ENCODE assay signal across 8 cellular contexts in the genomic region with DNA sequence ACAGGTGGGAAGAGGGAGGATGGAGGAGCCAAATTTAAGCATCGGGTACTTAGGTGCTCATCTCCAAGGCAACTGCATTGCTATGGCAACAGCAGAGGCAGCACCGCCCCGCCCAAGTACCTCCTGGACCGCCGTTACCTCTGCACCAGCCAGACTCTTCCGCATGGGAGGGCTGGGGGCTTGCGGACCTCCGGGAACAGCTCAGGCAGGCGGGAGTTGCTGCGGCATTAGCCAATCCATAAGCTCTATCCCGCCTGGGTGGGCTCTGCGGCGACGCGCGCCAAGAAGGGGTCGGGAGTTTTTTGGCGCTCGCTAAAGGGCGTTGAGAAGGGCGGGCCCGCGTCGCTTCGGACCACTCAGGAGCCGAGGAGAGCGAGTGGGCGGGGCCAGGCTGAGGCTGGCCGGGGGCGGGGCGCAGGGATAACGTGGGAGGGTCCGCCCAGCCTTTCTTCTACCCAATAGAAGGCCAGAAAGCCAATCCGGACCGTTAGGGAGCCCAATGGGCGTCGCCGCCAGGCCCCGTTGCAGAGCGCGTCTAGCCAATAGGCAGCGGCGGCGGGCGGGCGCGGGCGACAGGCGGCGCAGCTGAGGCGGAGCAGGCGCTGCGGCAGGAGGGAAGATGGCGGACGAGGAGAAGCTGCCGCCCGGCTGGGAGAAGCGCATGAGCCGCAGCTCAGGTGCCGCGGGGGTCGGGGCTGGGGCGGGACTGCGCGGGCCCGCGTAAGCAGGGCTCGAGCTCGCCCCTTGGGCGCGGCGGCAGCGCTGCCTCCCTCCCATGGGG. TPM values are rescaled to one million over a fixed set of nuclear protein-coding genes. Genes with fewer than 3 reads are reported as not detected.
A peak's percentile ranks its signal among the peaks of the same experiment; 100 is the strongest.
DNase-seq lines count a peak whose midpoint lies in the region; ATAC-seq and TF ChIP-seq lines count a peak whose summit lies in the region.

A gene (plus strand): TSS at position 593 of the 781 bp plus-strand sequence. CDS start 27 bp downstream, at position 620.

- TF ChIP-seq CTCF in dorsolateral prefrontal cortex (IDR thresholded peaks at IDR 0.05 in 54 of 56, conservative IDR thresholded peaks at IDR 0.05 in 2 of 56; ENCODE audit: low read depth in 1 of 56, partially characterized antibody in 56 of 56) (peak; percentile 32 to 90 (median 74)), right lobe of liver (IDR thresholded peaks at IDR 0.05) (peak; percentile 44 to 82 (median 78))

- peaks cover 10 to 34% (median 19%) of the 10 kb centered on the region in 4 donors for H3K4me1 Mint-ChIP-seq in CD4-positive, alpha-beta memory T cell
- peaks cover 23% of the 10 kb centered on the region for H3K4me1 Mint-ChIP-seq in activated CD4-positive, alpha-beta memory T cell treated with anti-CD3 and anti-CD28 coated beads for 36 hours (ENCODE audit: low read depth)

- H3K27me3 ChIP-seq in CD4-positive, alpha-beta memory T cell (ENCODE audit: insufficient read depth, low read length): no peaks in the 10 kb centered on the region
- H3K27me3 ChIP-seq in dorsolateral prefrontal cortex: no peaks in the 10 kb centered on the region
- no peaks in the 10 kb centered on the region for H3K27me3 ChIP-seq in right lobe of liver

- POLR2A ChIA-PET in CD4-positive, alpha-beta memory T cell (lab: Charles Lee; ENCODE audit: partially characterized antibody): interaction anchor here (0.7 to 4.1 kb wide), 10 partner anchors 16 to 1671 kb away, joined by 3 to 40 read pairs (median 3); a partner anchor contains a TSS
- POLR2A ChIA-PET in activated CD4-positive, alpha-beta memory T cell treated with anti-CD3 and anti-CD28 coated beads for 36 hours (lab: Charles Lee): interaction anchor here (0.5 to 1.0 kb wide), 2 partner anchors 10 to 82 kb away, joined by 3 read pairs; no protein-coding TSS in a partner anchor

- peaks cover 14% of the 10 kb centered on the region for H3K4me1 ChIP-seq in CD4-positive, alpha-beta memory T cell (ENCODE audit: insufficient read depth, low read length)
- H3K4me1 ChIP-seq in right lobe of liver: peaks cover 0 to 21% (median 5%) of the 10 kb centered on the region in 4 donors

- H3K9me3 ChIP-seq in CD4-positive, alpha-beta memory T cell (ENCODE audit: control insufficient read depth in 1 of 2, low read length in 2 of 2): no peaks in the 10 kb centered on the region
- no peaks in the 10 kb centered on the region for H3K9me3 ChIP-seq in right lobe of liver

- peak within 1 kb of the TSS; percentile 91 to 99 (median 97) for H3K27ac Mint-ChIP-seq in CD4-positive, alpha-beta memory T cell
- H3K27ac Mint-ChIP-seq in activated CD4-positive, alpha-beta memory T cell treated with anti-CD3 and anti-CD28 coated beads for 36 hours: peak within 1 kb of the TSS; percentile 78

- H3K27me3 Mint-ChIP-seq in CD4-positive, alpha-beta memory T cell: no peaks in the 10 kb centered on the region
- no peaks in the 10 kb centered on the region for H3K27me3 Mint-ChIP-seq in activated CD4-positive, alpha-beta memory T cell treated with anti-CD3 and anti-CD28 coated beads for 36 hours

- peak; percentile 23 for TF ChIP-seq POLR2A in right lobe of liver (IDR thresholded peaks at IDR 0.05)

- peak; percentile 99 to 100 (median 99) for DNase-seq in CD4-positive, alpha-beta memory T cell
- peak; percentile 99 for DNase-seq in HK-2 (ENCODE audit: unreplicated experiment)
- DNase-seq in NCI-H82 treated with DMSO at 0.1 percent for 48 hours (lab: John Stamatoyannopoulos, UW; ENCODE audit: unreplicated experiment): peak; percentile 94
- DNase-seq in activated CD4-positive, alpha-beta memory T cell treated with anti-CD3 and anti-CD28 coated beads for 36 hours: peak; percentile 100
- DNase-seq in dorsolateral prefrontal cortex: peak; percentile 97 to 99 (median 99)
- peak; percentile 99 for DNase-seq in right lobe of liver
- peak; percentile 99 for DNase-seq in stimulated activated CD4-positive, alpha-beta T cell treated with anti-CD3 and anti-CD28 coated beads, Interleukin-4, amount 100 ng/mL, for 4 hours

- H3K4me3 Mint-ChIP-seq in CD4-positive, alpha-beta memory T cell: peak within 1 kb of the TSS; percentile 93 to 97 (median 96)
- peak within 1 kb of the TSS; percentile 91 for H3K4me3 Mint-ChIP-seq in activated CD4-positive, alpha-beta memory T cell treated with anti-CD3 and anti-CD28 coated beads for 36 hours

- 0% methylated on average over 2 of the region's 73 CpGs for WGBS in right lobe of liver (ENCODE audit: insufficient coverage, low coverage, low lambda C conversion rate, missing lambda C conversion rate)

- H3K9me3 Mint-ChIP-seq in CD4-positive, alpha-beta memory T cell: peaks cover 0 to 1% (median 0%) of the 10 kb centered on the region in 8 donors
- H3K9me3 Mint-ChIP-seq in activated CD4-positive, alpha-beta memory T cell treated with anti-CD3 and anti-CD28 coated beads for 36 hours: no peaks in the 10 kb centered on the region

- H3K36me3 ChIP-seq in CD4-positive, alpha-beta memory T cell (ENCODE audit: insufficient read depth, low read length): peaks cover 17% of the 10 kb centered on the region
- peaks cover 0 to 14% (median 0%) of the 10 kb centered on the region in 4 donors for H3K36me3 ChIP-seq in right lobe of liver

- intact Hi-C loops in CD4-positive, alpha-beta memory T cell (cut with micrococcal nuclease): loop anchor here (1.0 to 5.0 kb wide), 8 partner anchors 8 to 417 kb away; a partner anchor contains a TSS
- intact Hi-C loops in activated CD4-positive, alpha-beta memory T cell treated with anti-CD3 and anti-CD28 coated beads for 36 hours (cut with micrococcal nuclease): loop anchor here (1.0 to 5.0 kb wide), 4 partner anchors 8 to 77 kb away; a partner anchor contains a TSS
- intact Hi-C loops in dorsolateral prefrontal cortex (cut with DNase I) (loop anchor here in 1 of 2 donors (5.0 kb wide), 1 partner anchor 262 kb away; no protein-coding TSS in a partner anchor), right lobe of liver (cut with DNase I) (no loop called here)

- H3K36me3 Mint-ChIP-seq in CD4-positive, alpha-beta memory T cell: peaks cover 11 to 28% of the 10 kb centered on the region in 2 donors
- H3K36me3 Mint-ChIP-seq in activated CD4-positive, alpha-beta memory T cell treated with anti-CD3 and anti-CD28 coated beads for 36 hours: peaks cover 10% of the 10 kb centered on the region

- CTCF ChIA-PET in CD4-positive, alpha-beta memory T cell (lab: Charles Lee; ENCODE audit: partially characterized antibody): interaction anchor here (0.6 to 1.5 kb wide), 6 partner anchors 10 to 736 kb away, joined by 3 to 10 read pairs (median 3); no protein-coding TSS in a partner anchor
- CTCF ChIA-PET in activated CD4-positive, alpha-beta memory T cell treated with anti-CD3 and anti-CD28 coated beads for 36 hours (lab: Charles Lee): interaction anchor here (0.6 to 1.4 kb wide), 4 partner anchors 23 to 39 kb away, joined by 3 to 5 read pairs (median 4); no protein-coding TSS in a partner anchor

- peak within 1 kb of the TSS; percentile 74 for H3K27ac ChIP-seq in CD4-positive, alpha-beta memory T cell (ENCODE audit: low read depth, low read length)
- H3K27ac ChIP-seq in dorsolateral prefrontal cortex (peak within 1 kb of the TSS in 54 of 59 donors; percentile 31 to 92 (median 79)), right lobe of liver (peak within 1 kb of the TSS in 2 of 3 donors; percentile 16 to 41)

- peak within 1 kb of the TSS; percentile 55 to 97 for H3K4me3 ChIP-seq in CD4-positive, alpha-beta memory T cell (ENCODE audit: low read length in 2 of 2)
- H3K4me3 ChIP-seq in dorsolateral prefrontal cortex: peak within 1 kb of the TSS; percentile 68 to 100 (median 97)
- H3K4me3 ChIP-seq in right lobe of liver: peak within 1 kb of the TSS; percentile 77 to 97 (median 88)

- ATAC-seq in GM19438 (IDR thresholded peaks at IDR 0.05; ENCODE audit: low read depth, unreplicated experiment) (peak; percentile 90), right lobe of liver (peak; percentile 98 to 99 (median 99))

RNA-seq across cellular contexts. Expression of the gene that starts here (rescaled TPM):
- 10 to 100 TPM; 72.1 to 76.9 TPM for total RNA-seq in CD4-positive, alpha-beta memory T cell
- polyA plus RNA-seq in CD4-positive, alpha-beta memory T cell: 100 to 1,000 TPM in 1 of 2 donors, 10 to 100 TPM in 1; 85.1 to 167 TPM
- 10 to 100 TPM; 85.4 to 86.1 TPM for total RNA-seq in activated CD4-positive, alpha-beta memory T cell treated with anti-CD3 and anti-CD28 coated beads for 36 hours
- total RNA-seq in dorsolateral prefrontal cortex: 100 to 1,000 TPM; 108 to 307 (median 215) TPM
- total RNA-seq in right lobe of liver: 10 to 100 TPM; 19.9 to 54.5 (median 24.8) TPM

Comparison
In these comparisons a context has a peak if more than half of its experiments do, and no peak if none do; other contexts are left out.
1. Peak in every context shown above with its lines: DNase-seq, ATAC-seq, H3K4me3 ChIP-seq and H3K27ac ChIP-seq.
2. H3K27ac ChIP-seq: peak in every context shown above with its lines; median percentile 79 in dorsolateral prefrontal cortex; 74 in CD4-positive, alpha-beta memory T cell; 28 in right lobe of liver.
3. intact Hi-C loops: an anchor here in CD4-positive, alpha-beta memory T cell (1.0 to 5.0 kb wide) and activated CD4-positive, alpha-beta memory T cell treated with anti-CD3 and anti-CD28 coated beads for 36 hours (1.0 to 5.0 kb wide); none called in right lobe of liver.